In genomic region chr2:160220545-160221009, GRCh38 we compare ENCODE assay signal across 10 cellular contexts. TPM values are rescaled to one million over a fixed set of nuclear protein-coding genes. Genes with fewer than 3 reads are reported as not detected.
A peak's percentile ranks its signal among the peaks of the same experiment; 100 is the strongest.
DNase-seq lines count a peak whose midpoint lies in the region; ATAC-seq and TF ChIP-seq lines count a peak whose summit lies in the region.
"Had no signal": no experiment of that assay in that cellular context is flagged by ENCODE, and none has a peak within 500 bp of the region (broad histone marks: within the 10 kb centered on the region; RNA-seq: fewer than 3 reads in every experiment).

No MANE protein-coding gene starts in this region.

- H3K9ac ChIP-seq in KMS-11 (no peak overlapping the region; the same call in 1 of the 2 replicates), fibroblast of lung (ENCODE audit: insufficient read depth, low read length) (no peak overlapping the region)

- H3K27me3 ChIP-seq in KMS-11 (ENCODE audit: insufficient read depth, low read depth) (no peaks in the 10 kb centered on the region), fibroblast of lung (ENCODE audit: control insufficient read depth, insufficient read depth, low read length) (no peaks in the 10 kb centered on the region)
- H3K27me3 ChIP-seq: neutrophil had no signal

- no peaks in the 10 kb centered on the region for H3K36me3 ChIP-seq in KMS-11 (ENCODE audit: insufficient read depth)
- H3K36me3 ChIP-seq in fibroblast of lung (ENCODE audit: control insufficient read depth, insufficient read depth, low read length) = no peaks in the 10 kb centered on the region
- H3K36me3 ChIP-seq: neutrophil had no signal

- H3K4me2 ChIP-seq in KMS-11 = peak overlapping the region; percentile 52
- H3K4me2 ChIP-seq in fibroblast of lung (ENCODE audit: extremely low read depth, insufficient read depth, low read length) = no peak overlapping the region

- CTCF ChIA-PET in activated CD8-positive, alpha-beta T cell treated with anti-CD3 and anti-CD28 coated beads, Interleukin-2, amount 10 ng/mL, durations not matched to agents 7 days and 5 days (lab: Charles Lee) = interaction anchor here (1.2 to 2.0 kb wide), 7 partner anchors 8 to 843 kb away, joined by 3 to 18 read pairs (median 4); no protein-coding TSS in a partner anchor

- H3K4me3 ChIP-seq in KMS-11 (IDR thresholded peaks at IDR 0.05; ENCODE audit: insufficient read depth, low read depth, low read length) (no peak overlapping the region), fibroblast of lung (replicated peaks in 1 of 4; ENCODE audit: control extremely low read depth in 1 of 4, insufficient read depth in 1 of 4, low read depth in 3 of 4, low read length in 4 of 4) (no peak overlapping the region)

- H3K36me3 Mint-ChIP-seq in activated CD8-positive, alpha-beta T cell treated with anti-CD3 and anti-CD28 coated beads, Interleukin-2, amount 10 ng/mL, durations not matched to agents 7 days and 5 days (ENCODE audit: low read depth) = no peaks in the 10 kb centered on the region

- no peak overlapping the region for H3K4me3 Mint-ChIP-seq in activated CD8-positive, alpha-beta T cell treated with anti-CD3 and anti-CD28 coated beads, Interleukin-2, amount 10 ng/mL, durations not matched to agents 7 days and 5 days
- H3K4me3 Mint-ChIP-seq: dendritic cell treated with granulocyte-macrophage colony-stimulating factor and Interleukin-4, amounts not matched to agents 40 ng/mL and 50 ng/mL, for 4 days had no signal

- TF ChIP-seq CTCF in KMS-11 (conservative IDR thresholded peaks at IDR 0.05; ENCODE audit: low read depth, low read length) = no peak
- TF ChIP-seq CTCF in fibroblast of lung (conservative IDR thresholded peaks at IDR 0.05 in 1 of 2, IDR thresholded peaks at IDR 0.05 in 1 of 2; ENCODE audit: low read depth in 1 of 2, low read length in 2 of 2) = no peak

- peaks cover 10% of the 10 kb centered on the region for H3K27me3 Mint-ChIP-seq in activated CD8-positive, alpha-beta T cell treated with anti-CD3 and anti-CD28 coated beads, Interleukin-2, amount 10 ng/mL, durations not matched to agents 7 days and 5 days (ENCODE audit: low read depth)

- H3K27ac ChIP-seq in KMS-11 (peak overlapping the region; percentile 33; the same call in 1 of the 2 replicates), fibroblast of lung (ENCODE audit: insufficient read depth, low read length) (no peak overlapping the region)
- H3K27ac ChIP-seq: neutrophil had no signal

- H2AFZ ChIP-seq in KMS-11 (ENCODE audit: low read depth) (peak overlapping the region; percentile 27; the same call in 1 of the 2 replicates), fibroblast of lung (ENCODE audit: low read length) (peak overlapping the region; percentile 19)

- no peaks in the 10 kb centered on the region for H3K9me3 Mint-ChIP-seq in activated CD8-positive, alpha-beta T cell treated with anti-CD3 and anti-CD28 coated beads, Interleukin-2, amount 10 ng/mL, durations not matched to agents 7 days and 5 days (ENCODE audit: insufficient read depth)
- H3K9me3 Mint-ChIP-seq: dendritic cell treated with granulocyte-macrophage colony-stimulating factor and Interleukin-4, amounts not matched to agents 40 ng/mL and 50 ng/mL, for 4 days had no signal

- no peaks in the 10 kb centered on the region for H4K20me1 ChIP-seq in KMS-11 (ENCODE audit: insufficient read depth)
- H4K20me1 ChIP-seq in fibroblast of lung (ENCODE audit: control insufficient read depth, extremely low read depth, insufficient read depth, low read length) = no peaks in the 10 kb centered on the region

- peaks cover 31% of the 10 kb centered on the region for H3K4me1 Mint-ChIP-seq in activated CD8-positive, alpha-beta T cell treated with anti-CD3 and anti-CD28 coated beads, Interleukin-2, amount 10 ng/mL, durations not matched to agents 7 days and 5 days (ENCODE audit: low read depth)

- H3K79me2 ChIP-seq in KMS-11 (ENCODE audit: insufficient read depth, low read depth) (no peaks in the 10 kb centered on the region), fibroblast of lung (ENCODE audit: control insufficient read depth, insufficient read depth, low read length) (no peaks in the 10 kb centered on the region)

- ATAC-seq in activated CD8-positive, alpha-beta T cell treated with anti-CD3 and anti-CD28 coated beads, Interleukin-2, amount 10 ng/mL, durations not matched to agents 7 days and 5 days = peak; percentile 53
- ATAC-seq in HG02938 (IDR thresholded peaks at IDR 0.05; ENCODE audit: unreplicated experiment) (no peak), HG03159 (IDR thresholded peaks at IDR 0.05; ENCODE audit: unreplicated experiment) (no peak), GM21717 (IDR thresholded peaks at IDR 0.05; ENCODE audit: unreplicated experiment) (no peak)

- no peaks in the 10 kb centered on the region for H3K9me3 ChIP-seq in fibroblast of lung (ENCODE audit: control insufficient read depth, insufficient read depth, low read depth, low read length)
- H3K9me3 ChIP-seq: neutrophil had no signal

- POLR2A ChIA-PET in activated CD8-positive, alpha-beta T cell treated with anti-CD3 and anti-CD28 coated beads, Interleukin-2, amount 10 ng/mL, durations not matched to agents 7 days and 5 days (lab: Charles Lee) = no interaction called here

- no peak for DNase-seq in activated CD8-positive, alpha-beta T cell treated with anti-CD3 and anti-CD28 coated beads, Interleukin-2, amount 10 ng/mL, durations not matched to agents 7 days and 5 days
- no peak for DNase-seq in fibroblast of lung (ENCODE audit: low read depth in 2 of 2)
- DNase-seq in stimulated activated CD4-positive, alpha-beta T cell treated with anti-CD3 and anti-CD28 coated beads, Interleukin-15, amount 100 ng/mL, for 24 hours = peak; percentile 70
- no peak for DNase-seq in DMS 273 treated with DMSO at 0.1 percent for 48 hours (lab: John Stamatoyannopoulos, UW)

- H3K27ac Mint-ChIP-seq in activated CD8-positive, alpha-beta T cell treated with anti-CD3 and anti-CD28 coated beads, Interleukin-2, amount 10 ng/mL, durations not matched to agents 7 days and 5 days = no peak overlapping the region
- H3K27ac Mint-ChIP-seq: dendritic cell treated with granulocyte-macrophage colony-stimulating factor and Interleukin-4, amounts not matched to agents 40 ng/mL and 50 ng/mL, for 4 days had no signal

- H3K4me1 ChIP-seq in KMS-11 (ENCODE audit: low read depth, poor library complexity, severe bottlenecking) (peaks cover 55% of the 10 kb centered on the region), fibroblast of lung (ENCODE audit: control insufficient read depth, extremely low read depth, insufficient read depth, low read length) (peaks cover 20% of the 10 kb centered on the region)

RNA-seq across cellular contexts. Expression of gene ITGB6, which starts 20.5 kb away (rescaled TPM):
- total RNA-seq in activated CD8-positive, alpha-beta T cell treated with anti-CD3 and anti-CD28 coated beads, Interleukin-2, amount 10 ng/mL, durations not matched to agents 7 days and 5 days = not detected
- not detected in 2 replicates for total RNA-seq in fibroblast of lung
- polyA plus RNA-seq in fibroblast of lung = 0.01 TPM in 2 replicates
- not detected in 2 replicates for polyA plus RNA-seq in fibroblast of lung (2012)
- not detected in 2 replicates for polyA minus RNA-seq in fibroblast of lung (ENCODE audit: low replicate concordance)
